Comparison of ENCODE assay signal across 2 cellular contexts in the genomic region with DNA sequence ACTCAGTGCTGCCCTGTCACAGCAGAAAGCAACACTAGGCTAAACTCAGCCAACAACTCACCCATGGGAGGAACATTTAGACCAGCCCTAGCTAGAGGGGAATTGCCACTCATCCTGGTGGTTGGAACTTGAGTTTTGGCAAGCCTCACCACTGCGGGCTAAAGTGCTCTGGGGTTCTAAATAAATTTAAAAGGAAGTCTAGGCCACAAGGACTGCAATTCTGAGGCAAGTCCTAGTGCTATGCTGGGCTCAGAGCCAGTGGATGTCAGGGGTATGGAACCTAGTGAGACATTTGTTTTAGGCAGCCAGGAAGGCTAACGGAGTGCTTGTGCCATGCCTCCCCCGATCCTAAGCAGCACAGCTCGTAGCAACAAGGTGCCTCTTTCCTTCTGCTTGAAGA.
TF ChIP-seq lines count a peak whose summit lies in the region.

No MANE protein-coding gene starts in this region.

TF ChIP-seq in GM23338, 12 proteins besides CTCF, POLR2A, EP300 and RAD21 (continued from another document):
- TF ChIP-seq STAT1 (IDR thresholded peaks at IDR 0.05; ENCODE audit: unreplicated experiment) (no peak), EZH2 (IDR thresholded peaks at IDR 0.05; ENCODE audit: low read depth, unreplicated experiment) (no peak)

TF ChIP-seq in WTC11, 78 proteins besides CTCF, POLR2A, EP300 and RAD21 (continued from another document):
- TF ChIP-seq, protein P1, sequence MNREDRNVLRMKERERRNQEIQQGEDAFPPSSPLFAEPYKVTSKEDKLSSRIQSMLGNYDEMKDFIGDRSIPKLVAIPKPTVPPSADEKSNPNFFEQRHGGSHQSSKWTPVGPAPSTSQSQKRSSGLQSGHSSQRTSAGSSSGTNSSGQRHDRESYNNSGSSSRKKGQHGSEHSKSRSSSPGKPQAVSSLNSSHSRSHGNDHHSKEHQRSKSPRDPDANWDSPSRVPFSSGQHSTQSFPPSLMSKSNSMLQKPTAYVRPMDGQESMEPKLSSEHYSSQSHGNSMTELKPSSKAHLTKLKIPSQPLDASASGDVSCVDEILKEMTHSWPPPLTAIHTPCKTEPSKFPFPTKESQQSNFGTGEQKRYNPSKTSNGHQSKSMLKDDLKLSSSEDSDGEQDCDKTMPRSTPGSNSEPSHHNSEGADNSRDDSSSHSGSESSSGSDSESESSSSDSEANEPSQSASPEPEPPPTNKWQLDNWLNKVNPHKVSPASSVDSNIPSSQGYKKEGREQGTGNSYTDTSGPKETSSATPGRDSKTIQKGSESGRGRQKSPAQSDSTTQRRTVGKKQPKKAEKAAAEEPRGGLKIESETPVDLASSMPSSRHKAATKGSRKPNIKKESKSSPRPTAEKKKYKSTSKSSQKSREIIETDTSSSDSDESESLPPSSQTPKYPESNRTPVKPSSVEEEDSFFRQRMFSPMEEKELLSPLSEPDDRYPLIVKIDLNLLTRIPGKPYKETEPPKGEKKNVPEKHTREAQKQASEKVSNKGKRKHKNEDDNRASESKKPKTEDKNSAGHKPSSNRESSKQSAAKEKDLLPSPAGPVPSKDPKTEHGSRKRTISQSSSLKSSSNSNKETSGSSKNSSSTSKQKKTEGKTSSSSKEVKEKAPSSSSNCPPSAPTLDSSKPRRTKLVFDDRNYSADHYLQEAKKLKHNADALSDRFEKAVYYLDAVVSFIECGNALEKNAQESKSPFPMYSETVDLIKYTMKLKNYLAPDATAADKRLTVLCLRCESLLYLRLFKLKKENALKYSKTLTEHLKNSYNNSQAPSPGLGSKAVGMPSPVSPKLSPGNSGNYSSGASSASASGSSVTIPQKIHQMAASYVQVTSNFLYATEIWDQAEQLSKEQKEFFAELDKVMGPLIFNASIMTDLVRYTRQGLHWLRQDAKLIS (CRISPR knock-in tag; IDR thresholded peaks at IDR 0.05; ENCODE audit: borderline replicate concordance) = no peak
- TF ChIP-seq ZNF138 (CRISPR knock-in tag; conservative IDR thresholded peaks at IDR 0.05) = no peak
- TF ChIP-seq SMAD4 (CRISPR knock-in tag; IDR thresholded peaks at IDR 0.05) = no peak
- no peak for TF ChIP-seq SMAD3 (CRISPR knock-in tag; IDR thresholded peaks at IDR 0.05; ENCODE audit: borderline replicate concordance)
TF ChIP-seq in WTC11: peak in this region for 0.
